Comparison of ENCODE assay signal across 7 cellular contexts in the genomic region with DNA sequence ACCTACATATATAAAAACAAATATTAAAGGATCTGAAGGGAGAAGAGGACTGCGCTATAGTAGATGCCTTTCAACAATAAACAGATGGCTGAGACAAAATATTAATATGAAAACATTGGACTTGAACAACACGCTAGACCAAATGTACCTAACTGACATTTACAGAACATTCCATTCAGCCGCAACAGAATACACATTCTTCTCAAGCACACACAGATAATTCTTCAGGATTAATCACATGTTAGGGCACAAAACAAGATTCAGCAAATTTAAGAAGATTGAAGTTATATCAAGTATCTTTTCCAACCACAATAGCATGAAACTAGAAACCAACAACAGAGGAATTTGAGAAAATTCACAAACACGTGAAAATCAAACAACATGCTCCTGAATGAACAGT.
"Had no signal": no experiment of that assay in that cellular context is flagged by ENCODE, and none has a peak within 500 bp of the region (broad histone marks: within the 10 kb centered on the region; RNA-seq: fewer than 3 reads in every experiment).

No MANE protein-coding gene starts in this region.

- H3K27ac ChIP-seq: GM23248 had no signal

- H3K4me3 ChIP-seq: GM23248, HAP-1, K562 had no signal

- DNase-seq: GOT3, H7, HFFc6, IMR-90 had no signal

- H3K36me3 ChIP-seq: HAP-1 had no signal

- H2AFZ ChIP-seq: GM23248 had no signal

- H3K9ac ChIP-seq: GM23248 had no signal

- H3K9me3 ChIP-seq: HAP-1 had no signal
